Comparison of ENCODE assay signal across 2 cellular contexts in the genomic region with DNA sequence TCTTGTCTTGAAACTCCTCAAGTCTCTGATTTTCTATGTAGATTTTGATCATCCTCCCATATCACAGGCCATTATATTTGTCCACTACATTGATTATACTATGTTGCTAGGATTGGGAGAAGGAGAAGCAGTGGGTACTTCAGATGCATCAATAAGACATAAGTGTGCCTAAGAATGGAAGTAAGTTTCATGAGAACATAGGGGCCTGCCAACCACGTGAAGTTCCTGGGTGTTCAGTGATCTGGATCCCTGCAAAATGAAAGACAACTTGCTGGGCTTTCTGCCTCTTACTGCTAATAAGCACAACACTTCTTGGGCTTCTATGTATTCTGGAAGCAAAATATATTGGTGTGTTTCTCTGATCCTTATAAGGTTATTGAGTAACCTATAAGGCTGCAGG.
TF ChIP-seq lines count a peak whose summit lies in the region.

No MANE protein-coding gene starts in this region.

TF ChIP-seq in GM12891, 5 proteins besides CTCF, POLR2A, EP300 and RAD21:
- no peak for TF ChIP-seq POU2F2 (IDR thresholded peaks at IDR 0.05; ENCODE audit: low read depth, low read length)
- no peak for TF ChIP-seq PAX5 (IDR thresholded peaks at IDR 0.05; ENCODE audit: insufficient read depth, low read length, severe bottlenecking)
- TF ChIP-seq TAF1 (IDR thresholded peaks at IDR 0.05; ENCODE audit: low read depth, low read length) = no peak

TF ChIP-seq in IMR-90, 13 proteins besides CTCF, POLR2A, EP300 and RAD21:
- TF ChIP-seq RCOR1 (IDR thresholded peaks at IDR 0.05; ENCODE audit: insufficient replicate concordance, low read length) = no peak
- no peak for TF ChIP-seq CHD1 (IDR thresholded peaks at IDR 0.05; ENCODE audit: low read depth, low read length)
- TF ChIP-seq NFE2L2 (IDR thresholded peaks at IDR 0.05; ENCODE audit: low read depth, low read length) = no peak
- TF ChIP-seq CEBPB (IDR thresholded peaks at IDR 0.05; ENCODE audit: low read depth, low read length) = no peak
- TF ChIP-seq MAZ (IDR thresholded peaks at IDR 0.05; ENCODE audit: borderline replicate concordance, low read depth, low read length) = no peak
- TF ChIP-seq SMC3 (IDR thresholded peaks at IDR 0.05; ENCODE audit: low read depth, low read length) = no peak
- TF ChIP-seq MXI1 (IDR thresholded peaks at IDR 0.05; ENCODE audit: borderline replicate concordance, low read depth, low read length) = no peak
- TF ChIP-seq FOS (IDR thresholded peaks at IDR 0.05; ENCODE audit: low read depth, low read length) = no peak
- TF ChIP-seq BHLHE40 (IDR thresholded peaks at IDR 0.05; ENCODE audit: low read depth, low read length) = no peak
- TF ChIP-seq, protein P1, sequence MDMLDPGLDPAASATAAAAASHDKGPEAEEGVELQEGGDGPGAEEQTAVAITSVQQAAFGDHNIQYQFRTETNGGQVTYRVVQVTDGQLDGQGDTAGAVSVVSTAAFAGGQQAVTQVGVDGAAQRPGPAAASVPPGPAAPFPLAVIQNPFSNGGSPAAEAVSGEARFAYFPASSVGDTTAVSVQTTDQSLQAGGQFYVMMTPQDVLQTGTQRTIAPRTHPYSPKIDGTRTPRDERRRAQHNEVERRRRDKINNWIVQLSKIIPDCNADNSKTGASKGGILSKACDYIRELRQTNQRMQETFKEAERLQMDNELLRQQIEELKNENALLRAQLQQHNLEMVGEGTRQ (IDR thresholded peaks at IDR 0.05; ENCODE audit: low read depth, low read length) = no peak
- TF ChIP-seq, protein P2, sequence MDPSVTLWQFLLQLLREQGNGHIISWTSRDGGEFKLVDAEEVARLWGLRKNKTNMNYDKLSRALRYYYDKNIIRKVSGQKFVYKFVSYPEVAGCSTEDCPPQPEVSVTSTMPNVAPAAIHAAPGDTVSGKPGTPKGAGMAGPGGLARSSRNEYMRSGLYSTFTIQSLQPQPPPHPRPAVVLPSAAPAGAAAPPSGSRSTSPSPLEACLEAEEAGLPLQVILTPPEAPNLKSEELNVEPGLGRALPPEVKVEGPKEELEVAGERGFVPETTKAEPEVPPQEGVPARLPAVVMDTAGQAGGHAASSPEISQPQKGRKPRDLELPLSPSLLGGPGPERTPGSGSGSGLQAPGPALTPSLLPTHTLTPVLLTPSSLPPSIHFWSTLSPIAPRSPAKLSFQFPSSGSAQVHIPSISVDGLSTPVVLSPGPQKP (IDR thresholded peaks at IDR 0.05; ENCODE audit: borderline replicate concordance, low read depth, low read length) = no peak
- TF ChIP-seq RFX5 (IDR thresholded peaks at IDR 0.05; ENCODE audit: low read depth, low read length) = no peak
- TF ChIP-seq MAFK (IDR thresholded peaks at IDR 0.05; ENCODE audit: low read depth, low read length) = no peak
